ENCODE assay signal across 8 cellular contexts in genomic region chr11:86869966-86870570, GRCh38.
DNase-seq lines count a peak whose midpoint lies in the region; ATAC-seq and TF ChIP-seq lines count a peak whose summit lies in the region.

No MANE protein-coding gene starts in this region.

- no peaks in the 10 kb centered on the region for H3K4me1 Mint-ChIP-seq in glutamatergic neuron (ENCODE audit: low read depth, unreplicated experiment)
- H3K4me1 Mint-ChIP-seq in progenitor cell of endocrine pancreas (ENCODE audit: low read depth): peaks cover 1% of the 10 kb centered on the region

- H3K27me3 Mint-ChIP-seq in glutamatergic neuron (ENCODE audit: unreplicated experiment) (no peaks in the 10 kb centered on the region), progenitor cell of endocrine pancreas (no peaks in the 10 kb centered on the region)

- no peaks in the 10 kb centered on the region for H3K9me3 Mint-ChIP-seq in glutamatergic neuron (ENCODE audit: unreplicated experiment)
- H3K9me3 Mint-ChIP-seq in progenitor cell of endocrine pancreas (ENCODE audit: low read depth): no peaks in the 10 kb centered on the region

- peak; percentile 20 for DNase-seq in CD1c-positive myeloid dendritic cell (ENCODE audit: extremely low spot score)
- DNase-seq in OCI-M1 (lab: John Stamatoyannopoulos, UW): peak; percentile 94
- peak in 3 of 4 experiments; percentile 1 to 5 (median 1) for DNase-seq in activated naive CD4-positive, alpha-beta T cell (lab: John Stamatoyannopoulos, UW)
- DNase-seq in glutamatergic neuron: peak; percentile 67
- peak; percentile 17 for DNase-seq in progenitor cell of endocrine pancreas (ENCODE audit: low spot score, unreplicated experiment)
- no peak for DNase-seq in SIG-M5 (lab: John Stamatoyannopoulos, UW)

- TF ChIP-seq CTCF in glutamatergic neuron (IDR thresholded peaks at IDR 0.05; ENCODE audit: partially characterized antibody, unreplicated experiment): peak; percentile 92
- TF ChIP-seq CTCF in progenitor cell of endocrine pancreas (IDR thresholded peaks at IDR 0.05; ENCODE audit: unreplicated experiment): peak; percentile 88

- H3K27ac Mint-ChIP-seq in glutamatergic neuron (ENCODE audit: unreplicated experiment) (no peak overlapping the region), progenitor cell of endocrine pancreas (no peak overlapping the region)

- H3K4me3 Mint-ChIP-seq in glutamatergic neuron (ENCODE audit: unreplicated experiment) (no peak overlapping the region), progenitor cell of endocrine pancreas (ENCODE audit: low read depth) (no peak overlapping the region)

- no peaks in the 10 kb centered on the region for H3K36me3 Mint-ChIP-seq in glutamatergic neuron (ENCODE audit: unreplicated experiment)
- H3K36me3 Mint-ChIP-seq in progenitor cell of endocrine pancreas (ENCODE audit: insufficient read depth): no peaks in the 10 kb centered on the region

- ATAC-seq in GM19035 (IDR thresholded peaks at IDR 0.05; ENCODE audit: unreplicated experiment) (peak; percentile 91), HG03460 (IDR thresholded peaks at IDR 0.05; ENCODE audit: unreplicated experiment) (peak; percentile 71)
